Comparison of ENCODE assay signal across 1 cellular context in the genomic region with DNA sequence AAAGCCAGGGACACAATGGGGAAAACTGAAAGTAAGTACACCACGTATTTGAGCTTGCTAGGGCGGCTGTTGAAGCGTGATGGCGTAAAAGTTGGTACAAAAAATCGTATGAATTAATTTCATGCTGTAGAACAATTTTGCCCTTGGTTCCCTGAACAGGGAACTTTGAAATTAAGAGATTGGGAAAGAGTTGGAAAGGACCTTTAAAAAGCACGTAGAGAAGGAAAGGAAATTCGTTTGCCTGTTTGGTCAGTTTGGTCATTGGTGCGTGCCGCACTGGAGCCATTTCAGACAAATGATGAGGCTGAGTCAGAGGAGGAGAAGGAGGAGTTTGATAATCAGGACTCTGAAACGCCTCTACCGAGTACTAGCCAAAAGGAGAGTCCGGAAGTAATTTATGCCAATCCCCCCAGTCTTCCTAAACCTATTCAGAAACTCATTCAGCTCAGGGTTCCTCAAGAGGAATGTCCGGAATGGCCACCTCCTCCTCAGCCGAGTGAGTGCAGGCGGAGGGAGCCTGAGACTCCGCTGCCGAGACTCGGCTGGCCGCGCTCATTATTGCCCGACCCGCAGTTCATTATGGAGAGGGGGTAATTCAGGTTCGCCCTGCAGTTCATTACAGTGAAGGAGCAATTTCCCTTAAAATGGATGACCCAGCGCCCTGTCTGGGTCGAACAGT.
A peak's percentile ranks its signal among the peaks of the same experiment; 100 is the strongest.
TF ChIP-seq lines count a peak whose summit lies in the region.

No MANE protein-coding gene starts in this region.

TF ChIP-seq in H1, 55 proteins besides CTCF, POLR2A, EP300 and RAD21 (continued from another document):
- TF ChIP-seq, protein P1, sequence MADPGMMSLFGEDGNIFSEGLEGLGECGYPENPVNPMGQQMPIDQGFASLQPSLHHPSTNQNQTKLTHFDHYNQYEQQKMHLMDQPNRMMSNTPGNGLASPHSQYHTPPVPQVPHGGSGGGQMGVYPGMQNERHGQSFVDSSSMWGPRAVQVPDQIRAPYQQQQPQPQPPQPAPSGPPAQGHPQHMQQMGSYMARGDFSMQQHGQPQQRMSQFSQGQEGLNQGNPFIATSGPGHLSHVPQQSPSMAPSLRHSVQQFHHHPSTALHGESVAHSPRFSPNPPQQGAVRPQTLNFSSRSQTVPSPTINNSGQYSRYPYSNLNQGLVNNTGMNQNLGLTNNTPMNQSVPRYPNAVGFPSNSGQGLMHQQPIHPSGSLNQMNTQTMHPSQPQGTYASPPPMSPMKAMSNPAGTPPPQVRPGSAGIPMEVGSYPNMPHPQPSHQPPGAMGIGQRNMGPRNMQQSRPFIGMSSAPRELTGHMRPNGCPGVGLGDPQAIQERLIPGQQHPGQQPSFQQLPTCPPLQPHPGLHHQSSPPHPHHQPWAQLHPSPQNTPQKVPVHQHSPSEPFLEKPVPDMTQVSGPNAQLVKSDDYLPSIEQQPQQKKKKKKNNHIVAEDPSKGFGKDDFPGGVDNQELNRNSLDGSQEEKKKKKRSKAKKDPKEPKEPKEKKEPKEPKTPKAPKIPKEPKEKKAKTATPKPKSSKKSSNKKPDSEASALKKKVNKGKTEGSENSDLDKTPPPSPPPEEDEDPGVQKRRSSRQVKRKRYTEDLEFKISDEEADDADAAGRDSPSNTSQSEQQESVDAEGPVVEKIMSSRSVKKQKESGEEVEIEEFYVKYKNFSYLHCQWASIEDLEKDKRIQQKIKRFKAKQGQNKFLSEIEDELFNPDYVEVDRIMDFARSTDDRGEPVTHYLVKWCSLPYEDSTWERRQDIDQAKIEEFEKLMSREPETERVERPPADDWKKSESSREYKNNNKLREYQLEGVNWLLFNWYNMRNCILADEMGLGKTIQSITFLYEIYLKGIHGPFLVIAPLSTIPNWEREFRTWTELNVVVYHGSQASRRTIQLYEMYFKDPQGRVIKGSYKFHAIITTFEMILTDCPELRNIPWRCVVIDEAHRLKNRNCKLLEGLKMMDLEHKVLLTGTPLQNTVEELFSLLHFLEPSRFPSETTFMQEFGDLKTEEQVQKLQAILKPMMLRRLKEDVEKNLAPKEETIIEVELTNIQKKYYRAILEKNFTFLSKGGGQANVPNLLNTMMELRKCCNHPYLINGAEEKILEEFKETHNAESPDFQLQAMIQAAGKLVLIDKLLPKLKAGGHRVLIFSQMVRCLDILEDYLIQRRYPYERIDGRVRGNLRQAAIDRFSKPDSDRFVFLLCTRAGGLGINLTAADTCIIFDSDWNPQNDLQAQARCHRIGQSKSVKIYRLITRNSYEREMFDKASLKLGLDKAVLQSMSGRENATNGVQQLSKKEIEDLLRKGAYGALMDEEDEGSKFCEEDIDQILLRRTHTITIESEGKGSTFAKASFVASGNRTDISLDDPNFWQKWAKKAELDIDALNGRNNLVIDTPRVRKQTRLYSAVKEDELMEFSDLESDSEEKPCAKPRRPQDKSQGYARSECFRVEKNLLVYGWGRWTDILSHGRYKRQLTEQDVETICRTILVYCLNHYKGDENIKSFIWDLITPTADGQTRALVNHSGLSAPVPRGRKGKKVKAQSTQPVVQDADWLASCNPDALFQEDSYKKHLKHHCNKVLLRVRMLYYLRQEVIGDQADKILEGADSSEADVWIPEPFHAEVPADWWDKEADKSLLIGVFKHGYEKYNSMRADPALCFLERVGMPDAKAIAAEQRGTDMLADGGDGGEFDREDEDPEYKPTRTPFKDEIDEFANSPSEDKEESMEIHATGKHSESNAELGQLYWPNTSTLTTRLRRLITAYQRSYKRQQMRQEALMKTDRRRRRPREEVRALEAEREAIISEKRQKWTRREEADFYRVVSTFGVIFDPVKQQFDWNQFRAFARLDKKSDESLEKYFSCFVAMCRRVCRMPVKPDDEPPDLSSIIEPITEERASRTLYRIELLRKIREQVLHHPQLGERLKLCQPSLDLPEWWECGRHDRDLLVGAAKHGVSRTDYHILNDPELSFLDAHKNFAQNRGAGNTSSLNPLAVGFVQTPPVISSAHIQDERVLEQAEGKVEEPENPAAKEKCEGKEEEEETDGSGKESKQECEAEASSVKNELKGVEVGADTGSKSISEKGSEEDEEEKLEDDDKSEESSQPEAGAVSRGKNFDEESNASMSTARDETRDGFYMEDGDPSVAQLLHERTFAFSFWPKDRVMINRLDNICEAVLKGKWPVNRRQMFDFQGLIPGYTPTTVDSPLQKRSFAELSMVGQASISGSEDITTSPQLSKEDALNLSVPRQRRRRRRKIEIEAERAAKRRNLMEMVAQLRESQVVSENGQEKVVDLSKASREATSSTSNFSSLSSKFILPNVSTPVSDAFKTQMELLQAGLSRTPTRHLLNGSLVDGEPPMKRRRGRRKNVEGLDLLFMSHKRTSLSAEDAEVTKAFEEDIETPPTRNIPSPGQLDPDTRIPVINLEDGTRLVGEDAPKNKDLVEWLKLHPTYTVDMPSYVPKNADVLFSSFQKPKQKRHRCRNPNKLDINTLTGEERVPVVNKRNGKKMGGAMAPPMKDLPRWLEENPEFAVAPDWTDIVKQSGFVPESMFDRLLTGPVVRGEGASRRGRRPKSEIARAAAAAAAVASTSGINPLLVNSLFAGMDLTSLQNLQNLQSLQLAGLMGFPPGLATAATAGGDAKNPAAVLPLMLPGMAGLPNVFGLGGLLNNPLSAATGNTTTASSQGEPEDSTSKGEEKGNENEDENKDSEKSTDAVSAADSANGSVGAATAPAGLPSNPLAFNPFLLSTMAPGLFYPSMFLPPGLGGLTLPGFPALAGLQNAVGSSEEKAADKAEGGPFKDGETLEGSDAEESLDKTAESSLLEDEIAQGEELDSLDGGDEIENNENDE (IDR thresholded peaks at IDR 0.05; ENCODE audit: insufficient replicate concordance, low read length): no peak
- TF ChIP-seq SIX5 (IDR thresholded peaks at IDR 0.05; ENCODE audit: low read depth, low read length) (no peak), SP2 (IDR thresholded peaks at IDR 0.05; ENCODE audit: low read length) (no peak), CHD2 (IDR thresholded peaks at IDR 0.05; ENCODE audit: low read length) (no peak), JUND (IDR thresholded peaks at IDR 0.05; ENCODE audit: low read length) (no peak), JUN (IDR thresholded peaks at IDR 0.05; ENCODE audit: low read depth, low read length) (no peak), BCL11A (IDR thresholded peaks at IDR 0.05; ENCODE audit: low read depth in 2 of 2, low read length in 2 of 2) (no peak), RBBP5 (IDR thresholded peaks at IDR 0.05; ENCODE audit: borderline replicate concordance, low read depth, low read length) (0 out of 2 replicates have a peak, but pooled peaks have one; percentile 68), BACH1 (IDR thresholded peaks at IDR 0.05; ENCODE audit: low read length) (no peak), HDAC2 (IDR thresholded peaks at IDR 0.05; ENCODE audit: borderline replicate concordance in 1 of 2, low read depth in 2 of 2, low read length in 2 of 2) (no peak), EZH2 (IDR thresholded peaks at IDR 0.05; ENCODE audit: low read depth, low read length, severe bottlenecking) (no peak), POU5F1 (IDR thresholded peaks at IDR 0.05; ENCODE audit: low read depth, low read length) (no peak), TAF7 (optimal IDR thresholded peaks at IDR 0.05; ENCODE audit: borderline replicate concordance, low read depth, low read length) (no peak), SAP30 (IDR thresholded peaks at IDR 0.05; ENCODE audit: insufficient read depth, insufficient replicate concordance, low read length) (no peak), SRF (IDR thresholded peaks at IDR 0.05; ENCODE audit: low read depth, low read length) (no peak), TCF12 (IDR thresholded peaks at IDR 0.05; ENCODE audit: low read depth, low read length) (no peak), GTF2F1 (IDR thresholded peaks at IDR 0.05; ENCODE audit: borderline replicate concordance, low read depth, low read length) (no peak), ASH2L (IDR thresholded peaks at IDR 0.05; ENCODE audit: low read length) (peak; percentile 95), PHF8 (conservative IDR thresholded peaks at IDR 0.05; ENCODE audit: low read depth, low read length) (peak; percentile 38; the same call in 1 of the 2 replicates), FOSL1 (IDR thresholded peaks at IDR 0.05; ENCODE audit: insufficient read depth, low read depth, low read length) (no peak), SIRT6 (IDR thresholded peaks at IDR 0.05; ENCODE audit: low read length) (no peak), KDM5A (IDR thresholded peaks at IDR 0.05; ENCODE audit: low read length) (no peak), CREB1 (IDR thresholded peaks at IDR 0.05) (0 out of 2 replicates have a peak, but pooled peaks have one; percentile 28), ZNF274 (IDR thresholded peaks at IDR 0.05; ENCODE audit: borderline replicate concordance, extremely low read depth, low read length) (no peak), MAFK (IDR thresholded peaks at IDR 0.05; ENCODE audit: low read depth, low read length) (no peak), TAF1 (IDR thresholded peaks at IDR 0.05; ENCODE audit: low read depth, low read length) (peak; percentile 70), NANOG (IDR thresholded peaks at IDR 0.05; ENCODE audit: insufficient read depth, low read depth, low read length, poor library complexity, severe bottlenecking) (no peak), GABPA (IDR thresholded peaks at IDR 0.05; ENCODE audit: borderline replicate concordance, insufficient read depth, low read length) (no peak), SP1 (IDR thresholded peaks at IDR 0.05; ENCODE audit: low read depth, low read length) (0 out of 2 replicates have a peak, but pooled peaks have one; percentile 7), NRF1 (IDR thresholded peaks at IDR 0.05; ENCODE audit: low read depth, low read length) (no peak), CEBPB (IDR thresholded peaks at IDR 0.05; ENCODE audit: low read depth, low read length) (no peak), EGR1 (IDR thresholded peaks at IDR 0.05; ENCODE audit: borderline replicate concordance, low read depth, low read length) (no peak), RNF2 (IDR thresholded peaks at IDR 0.05; ENCODE audit: borderline replicate concordance, low read depth, low read length, missing control alignments, poor library complexity, severe bottlenecking) (no peak), KDM4A (IDR thresholded peaks at IDR 0.05; ENCODE audit: low read depth, low read length, severe bottlenecking) (no peak), CBX5 (IDR thresholded peaks at IDR 0.05; ENCODE audit: low read depth, low read length) (no peak), RXRA (IDR thresholded peaks at IDR 0.05; ENCODE audit: insufficient read depth, low read depth, low read length) (no peak), SUZ12 (IDR thresholded peaks at IDR 0.05; ENCODE audit: low read length) (no peak), CBX8 (IDR thresholded peaks at IDR 0.05; ENCODE audit: borderline replicate concordance, low read depth, low read length) (no peak), TEAD4 (IDR thresholded peaks at IDR 0.05; ENCODE audit: low read depth, low read length) (peak; percentile 68), SIN3A (conservative IDR thresholded peaks at IDR 0.05 in 1 of 2, IDR thresholded peaks at IDR 0.05 in 1 of 2; ENCODE audit: low read depth in 1 of 2, low read length in 2 of 2) (no peak; a peak in 1 of 4 replicates), TBP (IDR thresholded peaks at IDR 0.05; ENCODE audit: low read depth, low read length) (0 out of 2 replicates have a peak, but pooled peaks have one; percentile 52), YY1 (IDR thresholded peaks at IDR 0.05; ENCODE audit: low read depth, low read length) (no peak), CHD1 (IDR thresholded peaks at IDR 0.05; ENCODE audit: low read depth, low read length) (no peak), POLR2AphosphoS5 (IDR thresholded peaks at IDR 0.05; ENCODE audit: low read depth, low read length) (0 out of 2 replicates have a peak, but pooled peaks have one; percentile 36), SP4 (IDR thresholded peaks at IDR 0.05; ENCODE audit: low read length) (no peak), RFX5 (IDR thresholded peaks at IDR 0.05; ENCODE audit: borderline replicate concordance, low read depth, low read length) (no peak), CTBP2 (IDR thresholded peaks at IDR 0.05; ENCODE audit: borderline replicate concordance, insufficient read depth, insufficient read length, low read length) (no peak)
- TF ChIP-seq, protein P2, sequence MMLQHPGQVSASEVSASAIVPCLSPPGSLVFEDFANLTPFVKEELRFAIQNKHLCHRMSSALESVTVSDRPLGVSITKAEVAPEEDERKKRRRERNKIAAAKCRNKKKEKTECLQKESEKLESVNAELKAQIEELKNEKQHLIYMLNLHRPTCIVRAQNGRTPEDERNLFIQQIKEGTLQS (IDR thresholded peaks at IDR 0.05; ENCODE audit: insufficient read depth, low read depth, low read length): no peak
- TF ChIP-seq, protein P3, sequence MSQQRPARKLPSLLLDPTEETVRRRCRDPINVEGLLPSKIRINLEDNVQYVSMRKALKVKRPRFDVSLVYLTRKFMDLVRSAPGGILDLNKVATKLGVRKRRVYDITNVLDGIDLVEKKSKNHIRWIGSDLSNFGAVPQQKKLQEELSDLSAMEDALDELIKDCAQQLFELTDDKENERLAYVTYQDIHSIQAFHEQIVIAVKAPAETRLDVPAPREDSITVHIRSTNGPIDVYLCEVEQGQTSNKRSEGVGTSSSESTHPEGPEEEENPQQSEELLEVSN (IDR thresholded peaks at IDR 0.05): no peak
- TF ChIP-seq, protein P4, sequence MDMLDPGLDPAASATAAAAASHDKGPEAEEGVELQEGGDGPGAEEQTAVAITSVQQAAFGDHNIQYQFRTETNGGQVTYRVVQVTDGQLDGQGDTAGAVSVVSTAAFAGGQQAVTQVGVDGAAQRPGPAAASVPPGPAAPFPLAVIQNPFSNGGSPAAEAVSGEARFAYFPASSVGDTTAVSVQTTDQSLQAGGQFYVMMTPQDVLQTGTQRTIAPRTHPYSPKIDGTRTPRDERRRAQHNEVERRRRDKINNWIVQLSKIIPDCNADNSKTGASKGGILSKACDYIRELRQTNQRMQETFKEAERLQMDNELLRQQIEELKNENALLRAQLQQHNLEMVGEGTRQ (IDR thresholded peaks at IDR 0.05; ENCODE audit: low read length): no peak
